Comparison of ENCODE assay signal across 13 cellular contexts in the genomic region with DNA sequence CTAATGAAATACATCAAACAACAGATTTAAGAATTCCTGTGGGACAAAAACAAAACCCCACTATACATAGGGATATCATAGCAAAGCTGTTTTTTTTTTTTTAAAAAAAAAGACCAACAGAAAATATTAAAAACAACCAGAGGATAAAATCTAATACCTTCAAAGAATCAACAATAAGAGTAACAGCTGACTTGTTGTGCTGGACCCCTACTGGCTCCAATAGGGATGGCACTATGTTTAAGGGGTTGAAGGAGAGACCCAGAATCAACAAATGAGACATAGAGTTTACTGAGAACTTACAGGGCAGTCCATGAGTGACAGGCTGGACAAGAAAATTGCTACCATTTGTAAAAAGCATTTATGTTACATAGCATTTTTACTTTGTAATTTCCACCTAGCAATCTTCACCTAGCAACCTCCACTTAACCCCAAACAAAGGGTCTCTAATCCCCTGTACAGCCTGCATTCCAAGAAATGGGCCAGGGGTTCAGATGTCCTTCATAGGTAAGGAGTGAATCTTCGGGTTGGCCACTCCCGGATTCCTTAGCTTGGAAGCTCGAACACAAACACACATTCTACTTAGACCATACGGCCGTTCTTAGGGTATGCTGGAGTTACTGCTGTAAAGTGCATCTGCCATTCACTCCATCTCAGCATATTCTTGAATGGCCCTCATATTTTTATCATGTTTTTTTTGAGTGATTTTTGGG. TPM values are rescaled to one million over a fixed set of nuclear protein-coding genes. Genes with fewer than 3 reads are reported as not detected.
DNase-seq lines count a peak whose midpoint lies in the region; ATAC-seq and TF ChIP-seq lines count a peak whose summit lies in the region.
"Had no signal": no experiment of that assay in that cellular context is flagged by ENCODE, and none has a peak within 500 bp of the region (broad histone marks: within the 10 kb centered on the region; RNA-seq: fewer than 3 reads in every experiment).

No MANE protein-coding gene starts in this region.

- ATAC-seq in HG03442 (IDR thresholded peaks at IDR 0.05; ENCODE audit: unreplicated experiment) = peak; percentile 73
- ATAC-seq in sciatic nerve = no peak
- ATAC-seq: activated CD8-positive, alpha-beta memory T cell treated with anti-CD3 and anti-CD28 coated beads, Interleukin-2, amount 10 ng/mL, durations not matched to agents 7 days and 5 days had no signal

- H3K4me3 ChIP-seq in cardiac fibroblast (replicated peaks in 1 of 2; ENCODE audit: low read depth in 2 of 2, low read length in 2 of 2) = no peak overlapping the region
- H3K4me3 ChIP-seq: dorsolateral prefrontal cortex, tibial nerve had no signal

- no peaks in the 10 kb centered on the region for H3K4me1 Mint-ChIP-seq in type B pancreatic cell (ENCODE audit: unreplicated experiment)
- H3K4me1 Mint-ChIP-seq: activated CD8-positive, alpha-beta memory T cell treated with anti-CD3 and anti-CD28 coated beads, Interleukin-2, amount 10 ng/mL, durations not matched to agents 7 days and 5 days; memory B cell had no signal

- H3K4me3 Mint-ChIP-seq in type B pancreatic cell = no peak overlapping the region
- H3K4me3 Mint-ChIP-seq: activated CD8-positive, alpha-beta memory T cell treated with anti-CD3 and anti-CD28 coated beads, Interleukin-2, amount 10 ng/mL, durations not matched to agents 7 days and 5 days; memory B cell had no signal

- H3K27me3 Mint-ChIP-seq in type B pancreatic cell = no peaks in the 10 kb centered on the region
- H3K27me3 Mint-ChIP-seq: activated CD8-positive, alpha-beta memory T cell treated with anti-CD3 and anti-CD28 coated beads, Interleukin-2, amount 10 ng/mL, durations not matched to agents 7 days and 5 days; memory B cell had no signal

- DNase-seq in NCI-H82 (lab: John Stamatoyannopoulos, UW) (peak; percentile 4), NCI-H82 treated with DMSO at 0.1 percent for 48 hours (lab: John Stamatoyannopoulos, UW; ENCODE audit: unreplicated experiment) (no peak), cardiac fibroblast (ENCODE audit: low read depth in 2 of 2) (peak; percentile 8 to 19), type B pancreatic cell (ENCODE audit: extremely low spot score, unreplicated experiment) (no peak), COLO668 (lab: John Stamatoyannopoulos, UW; ENCODE audit: unreplicated experiment) (no peak), sciatic nerve (ENCODE audit: low spot score) (no peak), Ammon's horn (ENCODE audit: low spot score) (no peak)
- DNase-seq: activated CD8-positive, alpha-beta memory T cell treated with anti-CD3 and anti-CD28 coated beads, Interleukin-2, amount 10 ng/mL, durations not matched to agents 7 days and 5 days; dorsolateral prefrontal cortex; stimulated activated CD4-positive, alpha-beta T cell treated with anti-CD3 and anti-CD28 coated beads, Interleukin-2, amount 100 ng/mL, for 24 hours had no signal

- no peaks in the 10 kb centered on the region for H3K36me3 Mint-ChIP-seq in type B pancreatic cell
- H3K36me3 Mint-ChIP-seq: activated CD8-positive, alpha-beta memory T cell treated with anti-CD3 and anti-CD28 coated beads, Interleukin-2, amount 10 ng/mL, durations not matched to agents 7 days and 5 days; memory B cell had no signal

- no peak overlapping the region for H3K27ac Mint-ChIP-seq in type B pancreatic cell
- H3K27ac Mint-ChIP-seq: activated CD8-positive, alpha-beta memory T cell treated with anti-CD3 and anti-CD28 coated beads, Interleukin-2, amount 10 ng/mL, durations not matched to agents 7 days and 5 days; memory B cell had no signal

- intact Hi-C loops in sciatic nerve (cut with DNase I) = no loop called here

- no peaks in the 10 kb centered on the region for H3K9me3 Mint-ChIP-seq in type B pancreatic cell
- H3K9me3 Mint-ChIP-seq: memory B cell had no signal

- peak; percentile 55 for TF ChIP-seq CTCF in cardiac fibroblast (IDR thresholded peaks at IDR 0.05; ENCODE audit: low read depth, low read length)
- TF ChIP-seq CTCF in type B pancreatic cell (conservative IDR thresholded peaks at IDR 0.05) = peak; percentile 65

RNA-seq across cellular contexts. Expression of a gene that starts 25.8 kb away (rescaled TPM):
- not detected in 2 replicates for total RNA-seq in type B pancreatic cell (ENCODE audit: low replicate concordance)
- not detected for total RNA-seq in sciatic nerve
- total RNA-seq: activated CD8-positive, alpha-beta memory T cell treated with anti-CD3 and anti-CD28 coated beads, Interleukin-2, amount 10 ng/mL, durations not matched to agents 7 days and 5 days; dorsolateral prefrontal cortex; tibial nerve had no signal

Comparison
In these comparisons a context has a peak if more than half of its experiments do, and no peak if none do; other contexts are left out.
1. DNase-seq: peak in NCI-H82 (single experiment) and cardiac fibroblast (2 of 2); none in NCI-H82 treated with DMSO at 0.1 percent for 48 hours (single experiment), type B pancreatic cell (single experiment), COLO668 (single experiment), sciatic nerve (single experiment) and Ammon's horn (single experiment).